In genomic region chr3:4399476-4399875, GRCh38 we compare ENCODE assay signal across 15 cellular contexts.
DNase-seq lines count a peak whose midpoint lies in the region; ATAC-seq and TF ChIP-seq lines count a peak whose summit lies in the region.
"Had no signal": no experiment of that assay in that cellular context is flagged by ENCODE, and none has a peak within 500 bp of the region (broad histone marks: within the 10 kb centered on the region; RNA-seq: fewer than 3 reads in every experiment).

No MANE protein-coding gene starts in this region.

- TF ChIP-seq CTCF in WTC11 (IDR thresholded peaks at IDR 0.05) (no peak), nephron (IDR thresholded peaks at IDR 0.05; ENCODE audit: unreplicated experiment in 3 of 3) (no peak)

- peaks cover 9% of the 10 kb centered on the region for H3K4me1 Mint-ChIP-seq in WTC11
- H3K4me1 Mint-ChIP-seq in dendritic cell treated with granulocyte-macrophage colony-stimulating factor and Interleukin-4, amounts not matched to agents 40 ng/mL and 50 ng/mL, for 4 days (ENCODE audit: low read depth) = peaks cover 24% of the 10 kb centered on the region
- peaks cover 30% of the 10 kb centered on the region for H3K4me1 Mint-ChIP-seq in nephron

- intact Hi-C loops in dendritic cell treated with granulocyte-macrophage colony-stimulating factor and Interleukin-4, amounts not matched to agents 40 ng/mL and 50 ng/mL, for 4 days (cut with micrococcal nuclease) = no loop called here

- H3K27me3 Mint-ChIP-seq in WTC11 (ENCODE audit: low read depth) = no peaks in the 10 kb centered on the region
- no peaks in the 10 kb centered on the region for H3K27me3 Mint-ChIP-seq in dendritic cell treated with granulocyte-macrophage colony-stimulating factor and Interleukin-4, amounts not matched to agents 40 ng/mL and 50 ng/mL, for 4 days
- H3K27me3 Mint-ChIP-seq in nephron (ENCODE audit: low read depth) = no peaks in the 10 kb centered on the region
- H3K27me3 Mint-ChIP-seq: CD4-positive, alpha-beta memory T cell had no signal

- no peaks in the 10 kb centered on the region for H3K36me3 Mint-ChIP-seq in WTC11
- H3K36me3 Mint-ChIP-seq in dendritic cell treated with granulocyte-macrophage colony-stimulating factor and Interleukin-4, amounts not matched to agents 40 ng/mL and 50 ng/mL, for 4 days (ENCODE audit: low read depth) = peaks cover 53% of the 10 kb centered on the region
- peaks cover 41% of the 10 kb centered on the region for H3K36me3 Mint-ChIP-seq in nephron (ENCODE audit: low read depth)

- CTCF ChIA-PET in WTC11 (lab: Charles Lee) = interaction anchor here (2.3 kb wide), 1 partner anchor 234 kb away, joined by 9 read pairs; no protein-coding TSS in a partner anchor

- POLR2A ChIA-PET in WTC11 (lab: Charles Lee) = no interaction called here

- no peak for DNase-seq in WTC11 (ENCODE audit: low spot score)
- no peak for DNase-seq in occipital lobe (lab: John Stamatoyannopoulos, UW)
- no peak for DNase-seq in activated T-cell treated with anti-CD3 and anti-CD28 coated beads for 4 hours
- DNase-seq: C1 segment of cervical spinal cord; Calu3; CD4-positive, alpha-beta memory T cell; COR-L47; DMS53; DMS79 treated with DMSO at 0.1 percent for 48 hours; GF-D8; GOT3; HFFc6 had no signal

- H3K9me3 Mint-ChIP-seq in WTC11 (no peaks in the 10 kb centered on the region), nephron (no peaks in the 10 kb centered on the region)
- no peaks in the 10 kb centered on the region for H3K9me3 Mint-ChIP-seq in dendritic cell treated with granulocyte-macrophage colony-stimulating factor and Interleukin-4, amounts not matched to agents 40 ng/mL and 50 ng/mL, for 4 days
- H3K9me3 Mint-ChIP-seq: CD4-positive, alpha-beta memory T cell; HFFc6 had no signal

- H3K4me3 Mint-ChIP-seq in WTC11 (no peak overlapping the region), nephron (peak overlapping the region in 1 of 3 experiments; percentile 13)
- no peak overlapping the region for H3K4me3 Mint-ChIP-seq in dendritic cell treated with granulocyte-macrophage colony-stimulating factor and Interleukin-4, amounts not matched to agents 40 ng/mL and 50 ng/mL, for 4 days
- H3K4me3 Mint-ChIP-seq: CD4-positive, alpha-beta memory T cell; HFFc6 had no signal

- ATAC-seq in WTC11 (no peak), HG02970 (IDR thresholded peaks at IDR 0.05; ENCODE audit: low FRiP score, unreplicated experiment) (no peak)

- peak overlapping the region; percentile 13; the same call in 1 of the 2 replicates for H3K27ac Mint-ChIP-seq in WTC11
- peak overlapping the region; percentile 38 for H3K27ac Mint-ChIP-seq in dendritic cell treated with granulocyte-macrophage colony-stimulating factor and Interleukin-4, amounts not matched to agents 40 ng/mL and 50 ng/mL, for 4 days
- H3K27ac Mint-ChIP-seq in nephron = peak overlapping the region; percentile 88 to 97 (median 94)
- H3K27ac Mint-ChIP-seq: HFFc6 had no signal

TF ChIP-seq in WTC11, 78 proteins besides CTCF, POLR2A, EP300 and RAD21 (continues in another document):
- TF ChIP-seq SOX15 (CRISPR knock-in tag; IDR thresholded peaks at IDR 0.05) (no peak), ZBTB43 (CRISPR knock-in tag; IDR thresholded peaks at IDR 0.05) (no peak), MYBL2 (CRISPR knock-in tag; IDR thresholded peaks at IDR 0.05) (no peak), ESRRA (CRISPR knock-in tag; IDR thresholded peaks at IDR 0.05; ENCODE audit: borderline replicate concordance) (no peak), ZNF671 (CRISPR knock-in tag; IDR thresholded peaks at IDR 0.05) (no peak), PRDM15 (CRISPR knock-in tag; IDR thresholded peaks at IDR 0.05) (no peak), SP1 (CRISPR knock-in tag; conservative IDR thresholded peaks at IDR 0.05) (no peak), NFYB (CRISPR knock-in tag; conservative IDR thresholded peaks at IDR 0.05; ENCODE audit: low read depth) (no peak), FOXJ3 (CRISPR knock-in tag; IDR thresholded peaks at IDR 0.05; ENCODE audit: borderline replicate concordance) (no peak), JAZF1 (CRISPR knock-in tag; IDR thresholded peaks at IDR 0.05) (no peak), AFF4 (CRISPR knock-in tag; IDR thresholded peaks at IDR 0.05; ENCODE audit: borderline replicate concordance) (no peak), USF1 (CRISPR knock-in tag; IDR thresholded peaks at IDR 0.05) (no peak), ERG (CRISPR knock-in tag; IDR thresholded peaks at IDR 0.05) (no peak)

Comparison
In these comparisons a context has a peak if more than half of its experiments do, and no peak if none do; other contexts are left out.
1. H3K27ac Mint-ChIP-seq: peak in every context shown above with its lines; median percentile 94 in nephron; 38 in dendritic cell treated with granulocyte-macrophage colony-stimulating factor and Interleukin-4, amounts not matched to agents 40 ng/mL and 50 ng/mL, for 4 days; 13 in WTC11.